ENCODE assay signal across 8 cellular contexts in the genomic region with DNA sequence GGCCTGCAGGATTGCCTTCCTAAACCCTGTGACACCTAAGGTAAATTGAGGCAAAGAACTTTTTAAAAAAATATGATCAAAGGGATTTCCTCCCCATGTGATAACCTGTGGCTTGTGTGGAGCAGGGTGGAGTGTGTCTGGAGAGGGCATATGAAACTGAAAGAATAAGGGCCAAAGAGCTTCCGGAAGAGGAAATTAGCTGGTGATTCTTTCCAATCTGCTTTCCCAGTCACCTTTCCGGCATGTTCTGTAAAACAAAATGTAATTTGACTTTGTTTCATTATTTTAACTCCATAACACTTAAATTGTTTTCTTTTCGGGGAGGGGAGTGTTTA. TPM values are rescaled to one million over a fixed set of nuclear protein-coding genes. Genes with fewer than 3 reads are reported as not detected.
DNase-seq lines count a peak whose midpoint lies in the region; ATAC-seq and TF ChIP-seq lines count a peak whose summit lies in the region.

No MANE protein-coding gene starts in this region.

- no peak overlapping the region for H2BK5ac ChIP-seq in H9 (ENCODE audit: insufficient read length, low read length)

- no peaks in the 10 kb centered on the region for H3K79me1 ChIP-seq in H9 (ENCODE audit: insufficient read depth, low read depth, low read length, poor library complexity, severe bottlenecking)

- WGBS in H9 (ENCODE audit: extremely low coverage, insufficient read length, low lambda C conversion rate), result no CpG with 5 or more reads among the region's 3 CpGs

- no peak overlapping the region for H3K14ac ChIP-seq in H9 (ENCODE audit: insufficient read depth, low read length)

- no peaks in the 10 kb centered on the region; the same call in 1 of the 2 replicates for H3K79me2 ChIP-seq in H9 (ENCODE audit: insufficient read depth, low read length)

- H2AFZ ChIP-seq in H9 (ENCODE audit: low read length), result no peak overlapping the region

- no peak overlapping the region for H2BK15ac ChIP-seq in H9 (ENCODE audit: low read depth, low read length)

- CTCF ChIA-PET in activated CD8-positive, alpha-beta T cell treated with anti-CD3 and anti-CD28 coated beads for 36 hours (lab: Charles Lee), result no interaction called here

- H4K5ac ChIP-seq in H9 (ENCODE audit: insufficient read length, low read depth, low read length), result no peak overlapping the region

- H3K27me3 ChIP-seq in H9 (ENCODE audit: insufficient read depth, low read length), result no peaks in the 10 kb centered on the region

- peak overlapping the region; percentile 45 for H3K9ac ChIP-seq in H9 (ENCODE audit: extremely low read depth, insufficient read length, low read length)

- H2BK12ac ChIP-seq in H9 (ENCODE audit: insufficient read length, low read depth, low read length), result no peak overlapping the region

- H3K4me2 ChIP-seq in H9 (ENCODE audit: insufficient read depth, insufficient read length, low read length), result peak overlapping the region; percentile 14

- no peaks in the 10 kb centered on the region for H3K4me1 ChIP-seq in H9 (ENCODE audit: insufficient read depth, low read length)

- POLR2A ChIA-PET in activated CD8-positive, alpha-beta T cell treated with anti-CD3 and anti-CD28 coated beads for 36 hours (lab: Charles Lee), result interaction anchor here (0.9 kb wide), 1 partner anchor 8 kb away, joined by 3 read pairs; no protein-coding TSS in a partner anchor

- peak; percentile 9 for DNase-seq in activated CD4-positive, alpha-beta T cell treated with anti-CD3 and anti-CD28 coated beads, Interleukin-2, amount 50 U/mL, for 1 hour
- no peak for DNase-seq in activated CD4-positive, alpha-beta T cell treated with anti-CD3 and anti-CD28 coated beads for 1 hour
- DNase-seq in H9 (no peak), LNCaP clone FGC (ENCODE audit: low read depth) (no peak), Right ventricle myocardium superior (no peak), pons (ENCODE audit: low spot score) (peak; percentile 61)
- DNase-seq in activated CD8-positive, alpha-beta T cell treated with anti-CD3 and anti-CD28 coated beads for 36 hours, result no peak
- DNase-seq in stimulated activated CD4-positive, alpha-beta T cell treated with anti-CD3 and anti-CD28 coated beads, Interleukin-2, amount 100 ng/mL, for 24 hours, result no peak

- no peak overlapping the region for H2AK5ac ChIP-seq in H9 (ENCODE audit: insufficient read length, low read length)

- H3K4me1 Mint-ChIP-seq in H9, result peaks cover 12 to 23% of the 10 kb centered on the region in 2 experiments
- H3K4me1 Mint-ChIP-seq in activated CD8-positive, alpha-beta T cell treated with anti-CD3 and anti-CD28 coated beads for 36 hours (ENCODE audit: low read depth), result peaks cover 9% of the 10 kb centered on the region

- H3K23me2 ChIP-seq in H9 (ENCODE audit: insufficient read length, low read depth, low read length, poor library complexity, severe bottlenecking), result no peaks in the 10 kb centered on the region

- intact Hi-C loops in activated CD8-positive, alpha-beta T cell treated with anti-CD3 and anti-CD28 coated beads for 36 hours (cut with micrococcal nuclease), result no loop called here
- intact Hi-C loops in Right ventricle myocardium superior (cut with DNase I), result no loop called here

- H3K56ac ChIP-seq in H9 (ENCODE audit: insufficient read length, low read depth, low read length), result no peak overlapping the region

- H3K23ac ChIP-seq in H9 (ENCODE audit: insufficient read length, low read depth, low read length), result no peak overlapping the region

- TF ChIP-seq CTCF in H9 (conservative IDR thresholded peaks at IDR 0.05) (no peak), LNCaP clone FGC (IDR thresholded peaks at IDR 0.05; ENCODE audit: control insufficient read depth, extremely low read depth, insufficient read depth) (no peak)
- TF ChIP-seq CTCF in activated CD8-positive, alpha-beta T cell treated with anti-CD3 and anti-CD28 coated beads for 36 hours (IDR thresholded peaks at IDR 0.05), result no peak

- peaks cover 4 to 10% (median 8%) of the 10 kb centered on the region in 3 experiments; a peak in 6 of 7 replicates for H3K36me3 Mint-ChIP-seq in H9 (ENCODE audit: insufficient read depth in 1 of 3, low read depth in 3 of 3)
- peaks cover 4% of the 10 kb centered on the region for H3K36me3 Mint-ChIP-seq in activated CD8-positive, alpha-beta T cell treated with anti-CD3 and anti-CD28 coated beads for 36 hours (ENCODE audit: low read depth)

- peak overlapping the region; percentile 71 for H3K4me3 ChIP-seq in LNCaP clone FGC (ENCODE audit: low read depth, low read length)

- H2BK20ac ChIP-seq in H9 (ENCODE audit: low read depth, low read length, poor library complexity, severe bottlenecking), result no peak overlapping the region

- no peak overlapping the region for H3T11ph ChIP-seq in H9 (ENCODE audit: low read length)

- H3K18ac ChIP-seq in H9 (ENCODE audit: insufficient read length, low read depth, low read length), result no peak overlapping the region

- peak overlapping the region; percentile 93 to 98 (median 94); a peak in 6 of 7 replicates for H3K27ac Mint-ChIP-seq in H9
- H3K27ac Mint-ChIP-seq in activated CD8-positive, alpha-beta T cell treated with anti-CD3 and anti-CD28 coated beads for 36 hours, result peak overlapping the region; percentile 93

- no peak overlapping the region for H3K4ac ChIP-seq in H9 (ENCODE audit: low read depth, low read length)

- H3K27ac ChIP-seq in H9 (ENCODE audit: insufficient read length, low read depth, low read length), result peak overlapping the region; percentile 13

- peaks cover 9% of the 10 kb centered on the region for H3K9me3 ChIP-seq in H9 (ENCODE audit: control insufficient read depth, low read depth, low read length)

- no peak overlapping the region for H2BK120ac ChIP-seq in H9 (ENCODE audit: low read depth, low read length, poor library complexity, severe bottlenecking)

- no peak overlapping the region for H4K8ac ChIP-seq in H9 (replicated peaks; ENCODE audit: insufficient read length, low read depth, low read length)

- no peaks in the 10 kb centered on the region for H4K20me1 ChIP-seq in H9 (ENCODE audit: control insufficient read depth, insufficient read depth, insufficient read length)

- H3K27me3 Mint-ChIP-seq in H9 (ENCODE audit: low read depth), result no peaks in the 10 kb centered on the region
- no peaks in the 10 kb centered on the region for H3K27me3 Mint-ChIP-seq in activated CD8-positive, alpha-beta T cell treated with anti-CD3 and anti-CD28 coated beads for 36 hours

- no peak overlapping the region for H4K91ac ChIP-seq in H9 (ENCODE audit: insufficient read length, low read depth, low read length)

- H3K4me3 Mint-ChIP-seq in H9, result peak overlapping the region; percentile 82 to 94
- H3K4me3 Mint-ChIP-seq in activated CD8-positive, alpha-beta T cell treated with anti-CD3 and anti-CD28 coated beads for 36 hours, result peak overlapping the region; percentile 78

- H3K9me3 Mint-ChIP-seq in H9, result peaks cover 15 to 65% of the 10 kb centered on the region in 2 experiments; a peak in 3 of 5 replicates
- H3K9me3 Mint-ChIP-seq in activated CD8-positive, alpha-beta T cell treated with anti-CD3 and anti-CD28 coated beads for 36 hours, result no peaks in the 10 kb centered on the region

- peak; percentile 25 for ATAC-seq in activated CD8-positive, alpha-beta T cell treated with anti-CD3 and anti-CD28 coated beads for 36 hours
- ATAC-seq in Right ventricle myocardium superior (ENCODE audit: poor library complexity), result peak; percentile 63

RNA-seq across cellular contexts. Expression of a gene that starts 0.6 kb away (rescaled TPM):
- 35.2 and 40.5 TPM in 2 replicates for total RNA-seq in H9 (2021)
- total RNA-seq in activated CD8-positive, alpha-beta T cell treated with anti-CD3 and anti-CD28 coated beads for 36 hours, result 10 to 100 TPM; 19.4 to 25.6 TPM
- total RNA-seq in Right ventricle myocardium superior, result 28.9 TPM

Comparison
In these comparisons a context has a peak if more than half of its experiments do, and no peak if none do; other contexts are left out.
1. DNase-seq: peak in activated CD4-positive, alpha-beta T cell treated with anti-CD3 and anti-CD28 coated beads, Interleukin-2, amount 50 U/mL, for 1 hour (single experiment) and pons (single experiment); none in activated CD4-positive, alpha-beta T cell treated with anti-CD3 and anti-CD28 coated beads for 1 hour (single experiment), H9 (single experiment), LNCaP clone FGC (single experiment), activated CD8-positive, alpha-beta T cell treated with anti-CD3 and anti-CD28 coated beads for 36 hours (single experiment), Right ventricle myocardium superior (single experiment) and stimulated activated CD4-positive, alpha-beta T cell treated with anti-CD3 and anti-CD28 coated beads, Interleukin-2, amount 100 ng/mL, for 24 hours (0 of 2).